Comparison of ENCODE assay signal across 8 cellular contexts in genomic region chr3:139677341-139678155, GRCh38. TPM values are rescaled to one million over a fixed set of nuclear protein-coding genes. Genes with fewer than 3 reads are reported as not detected.
DNase-seq lines count a peak whose midpoint lies in the region; ATAC-seq and TF ChIP-seq lines count a peak whose summit lies in the region.

Gene NMNAT3 (minus strand): TSS chr3:139677972. CDS start chr3:139627724, 50,248 bp downstream.

- H3K27ac Mint-ChIP-seq in activated B cell treated with CpG ODN at 0.5 μM for 24 hours, result peak within 1 kb of the TSS; percentile 14

- intact Hi-C loops in activated B cell treated with CpG ODN at 0.5 μM for 24 hours (cut with micrococcal nuclease) (loop anchor here (1.0 to 10.0 kb wide), 2 partner anchors 288 to 1267 kb away; partner anchors contain the start of genes COPB2 and SLC25A36), spleen (cut with DNase I; ENCODE audit: low total_unique reads) (no loop called here)

- POLR2A ChIA-PET in activated B cell treated with CpG ODN at 0.5 μM for 24 hours (lab: Charles Lee), result no interaction called here

- no peaks in the 10 kb centered on the region for H3K9me3 Mint-ChIP-seq in activated B cell treated with CpG ODN at 0.5 μM for 24 hours

- no peaks in the 10 kb centered on the region for H3K36me3 Mint-ChIP-seq in activated B cell treated with CpG ODN at 0.5 μM for 24 hours (ENCODE audit: low read depth)

- peaks cover 0 to 29% (median 13%) of the 10 kb centered on the region in 6 donors for H3K4me1 ChIP-seq in spleen

- no peaks in the 10 kb centered on the region for H3K36me3 ChIP-seq in spleen

- DNase-seq in GM12865 (ENCODE audit: low read depth), result peak; percentile 77
- peak; percentile 98 for DNase-seq in NCI-H1436 (lab: John Stamatoyannopoulos, UW)
- DNase-seq in activated B cell treated with CpG ODN at 0.5 μM for 24 hours, result peak; percentile 69
- DNase-seq in cardiac fibroblast (ENCODE audit: low read depth in 2 of 2), result peak; percentile 38 to 55
- DNase-seq in iris pigment epithelial cell (ENCODE audit: low read depth), result peak; percentile 56
- DNase-seq in spleen, result peak; percentile 93
- DNase-seq in NCI-H1694 treated with DMSO at 0.1 percent for 48 hours (lab: John Stamatoyannopoulos, UW), result no peak

- TF ChIP-seq CTCF in GM12865 (IDR thresholded peaks at IDR 0.05; ENCODE audit: insufficient read depth, low read depth, low read length, missing control alignments) (no peak), activated B cell treated with CpG ODN at 0.5 μM for 24 hours (IDR thresholded peaks at IDR 0.05) (no peak), cardiac fibroblast (IDR thresholded peaks at IDR 0.05; ENCODE audit: low read depth, low read length) (no peak), spleen (IDR thresholded peaks at IDR 0.05 in 8 of 11, conservative IDR thresholded peaks at IDR 0.05 in 3 of 11) (peak in 1 of 11 experiments; percentile 6)

- no peaks in the 10 kb centered on the region for H3K9me3 ChIP-seq in spleen

- H3K4me1 Mint-ChIP-seq in activated B cell treated with CpG ODN at 0.5 μM for 24 hours, result peaks cover 10% of the 10 kb centered on the region

- CTCF ChIA-PET in activated B cell treated with CpG ODN at 0.5 μM for 24 hours (lab: Charles Lee), result no interaction called here

- ATAC-seq in HG02678 (IDR thresholded peaks at IDR 0.05; ENCODE audit: unreplicated experiment) (peak; percentile 97), activated B cell treated with CpG ODN at 0.5 μM for 24 hours (ENCODE audit: low read depth) (peak; percentile 100)

- peaks cover 0 to 6% (median 0%) of the 10 kb centered on the region in 7 donors for H3K27me3 ChIP-seq in spleen (replicated peaks in 1 of 7)

- WGBS in spleen, 5 donors, result 1 to 2% (median 1%) methylated on average over 32 to 67 of the region's 67 CpGs

- H3K27me3 Mint-ChIP-seq in activated B cell treated with CpG ODN at 0.5 μM for 24 hours, result peaks cover 6% of the 10 kb centered on the region

- H3K4me3 Mint-ChIP-seq in activated B cell treated with CpG ODN at 0.5 μM for 24 hours, result peak within 1 kb of the TSS; percentile 82

- no peak for TF ChIP-seq POLR2A in spleen (IDR thresholded peaks at IDR 0.05)

- H3K27ac ChIP-seq in spleen, result peak within 1 kb of the TSS in 7 of 8 donors; percentile 39 to 82 (median 64)

- H3K4me3 ChIP-seq in GM12865 (ENCODE audit: low read depth, low read length) (peak within 1 kb of the TSS; percentile 48), cardiac fibroblast (replicated peaks in 1 of 2; ENCODE audit: low read depth in 2 of 2, low read length in 2 of 2) (peak within 1 kb of the TSS; percentile 45 to 52), spleen (peak within 1 kb of the TSS; percentile 55 to 96 (median 80))

RNA-seq across cellular contexts. Expression of gene NMNAT3, which starts in this region (rescaled TPM):
- total RNA-seq in activated B cell treated with CpG ODN at 0.5 μM for 24 hours (1.1 TPM in 2 replicates), spleen (10 to 100 TPM in 1 of 7 donors, 1 to 10 TPM in 6; 5.2 to 12.5 (median 9.0) TPM)
- 1 to 10 TPM; 2.6 to 3.4 (median 3.0) TPM for polyA plus RNA-seq in spleen
